8 cellular contexts compared by ENCODE assay signal in the genomic region with DNA sequence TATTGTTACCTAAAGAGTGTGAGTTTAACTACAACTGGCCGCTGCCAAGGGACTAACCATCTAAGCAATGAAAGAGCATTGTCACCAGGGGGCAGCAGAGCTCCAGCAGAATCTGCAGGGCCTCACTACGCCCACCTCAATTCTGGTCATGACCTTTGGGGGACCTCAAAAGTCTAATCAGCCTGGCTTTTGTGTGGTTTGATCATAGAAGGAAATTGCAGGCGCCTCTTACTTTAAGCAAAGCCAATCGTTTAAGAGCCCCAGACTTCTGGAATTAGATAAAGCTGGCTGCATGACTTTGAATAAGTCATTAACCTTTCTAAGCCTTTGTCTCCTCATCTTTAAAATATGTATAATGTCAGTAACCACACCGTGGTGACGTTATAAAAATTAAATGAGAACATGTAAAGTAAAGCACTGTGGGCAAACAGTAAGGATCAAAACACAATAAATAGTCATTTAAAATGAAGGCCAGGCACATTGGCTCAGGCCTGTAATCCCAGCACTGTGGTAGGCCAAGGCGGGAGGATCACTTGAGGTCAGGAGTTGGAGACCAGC. TPM values are rescaled to one million over a fixed set of nuclear protein-coding genes. Genes with fewer than 3 reads are reported as not detected.
DNase-seq lines count a peak whose midpoint lies in the region; ATAC-seq, FAIRE-seq and TF ChIP-seq lines count a peak whose summit lies in the region.

No MANE protein-coding gene starts in this region.

- H3K9me3 ChIP-seq in OCI-LY3 (ENCODE audit: insufficient read depth, low read length), result no peaks in the 10 kb centered on the region
- H3K9me3 ChIP-seq in GM12878 (replicated peaks; ENCODE audit: control insufficient read depth, insufficient read depth, low read length), result no peaks in the 10 kb centered on the region
- H3K9me3 ChIP-seq in lower lobe of right lung, result no peaks in the 10 kb centered on the region

- RAD21 ChIA-PET in GM12878 (lab: Charles Lee; ENCODE audit: unreplicated experiment), result interaction anchor here (1.0 to 2.5 kb wide), 3 partner anchors 645 to 1293 kb away, joined by 3 to 11 read pairs (median 3); no protein-coding TSS in a partner anchor

- no peaks in the 10 kb centered on the region for H3K36me3 Mint-ChIP-seq in type B pancreatic cell

- peaks cover 8% of the 10 kb centered on the region for H3K4me1 Mint-ChIP-seq in type B pancreatic cell (ENCODE audit: unreplicated experiment)

- H3K27me3 Mint-ChIP-seq in type B pancreatic cell, result peaks cover 1% of the 10 kb centered on the region

- TF ChIP-seq POLR2A in H54 (IDR thresholded peaks at IDR 0.05; ENCODE audit: low read depth, low read length), result no peak
- TF ChIP-seq POLR2A in GM12878 (IDR thresholded peaks at IDR 0.05; ENCODE audit: low read depth, low read length), result no peak

- intact Hi-C loops in GM12878 (cut with micrococcal nuclease; ENCODE audit: unreplicated experiment), result loop anchor here (1.0 kb wide), 1 partner anchor 1292 kb away; no protein-coding TSS in a partner anchor
- intact Hi-C loops in lower lobe of right lung (cut with DNase I), result no loop called here

- ATAC-seq in GM12878, result peak; percentile 82
- peak in 1 of 2 donors; percentile 59 for ATAC-seq in lower lobe of right lung
- ATAC-seq in HG02884 (IDR thresholded peaks at IDR 0.05; ENCODE audit: unreplicated experiment), result no peak
- no peak for ATAC-seq in GM18502 (IDR thresholded peaks at IDR 0.05; ENCODE audit: poor library complexity, unreplicated experiment)

- H2AFZ ChIP-seq in OCI-LY3 (ENCODE audit: low read depth, low read length) (no peak overlapping the region), GM12878 (ENCODE audit: control insufficient read depth, low read depth, low read length) (no peak overlapping the region)

- FAIRE-seq in H54 (lab: Jason Lieb, UNC) (no peak), GM12878 (lab: Jason Lieb, UNC) (peak; percentile 77)

- H3K4me3 Mint-ChIP-seq in type B pancreatic cell, result no peak overlapping the region

- 0 out of 2 replicates have a peak, but pooled peaks cover 1% of the 10 kb centered on the region for H3K27me3 ChIP-seq in OCI-LY3 (ENCODE audit: low read depth, low read length)
- no peaks in the 10 kb centered on the region for H3K27me3 ChIP-seq in GM12878 (replicated peaks in 1 of 2; ENCODE audit: control insufficient read depth in 2 of 2, insufficient read depth in 2 of 2, low read length in 1 of 2)
- no peaks in the 10 kb centered on the region for H3K27me3 ChIP-seq in lower lobe of right lung (ENCODE audit: low read depth)

- no TSS peak for BruUV-seq in GM12878 (replicated peaks; lab: Mats Ljungman, UMichigan)

- no peak overlapping the region for H3K9ac ChIP-seq in OCI-LY3 (ENCODE audit: low read length)
- no peak overlapping the region for H3K9ac ChIP-seq in GM12878 (ENCODE audit: control insufficient read depth, insufficient read depth, low read length)

- peaks cover 3% of the 10 kb centered on the region for H3K9me3 Mint-ChIP-seq in type B pancreatic cell

- H3K4me3 ChIP-seq in OCI-LY3 (ENCODE audit: low read length) (no peak overlapping the region), GM12878 (no peak overlapping the region), lower lobe of right lung (no peak overlapping the region)

- POLR2A ChIA-PET in GM12878 (lab: Charles Lee), result no interaction called here

- H3K79me2 ChIP-seq in OCI-LY3 (ENCODE audit: low read length) (no peaks in the 10 kb centered on the region), GM12878 (ENCODE audit: control insufficient read depth, insufficient read depth, low read length) (no peaks in the 10 kb centered on the region)

- SMC1A ChIA-PET in GM12878 (lab: Charles Lee; ENCODE audit: uncharacterized antibody, unreplicated experiment), result interaction anchor here (0.9 to 3.2 kb wide), 4 partner anchors 645 to 1293 kb away, joined by 3 to 18 read pairs (median 5); no protein-coding TSS in a partner anchor

- no peak overlapping the region for H3K27ac ChIP-seq in OCI-LY3 (ENCODE audit: low read length)
- no peak overlapping the region for H3K27ac ChIP-seq in GM12878 (ENCODE audit: control insufficient read depth, insufficient read depth)
- H3K27ac ChIP-seq in lower lobe of right lung, result no peak overlapping the region

- no peak overlapping the region for H3K27ac Mint-ChIP-seq in type B pancreatic cell

- H3K36me3 ChIP-seq in OCI-LY3 (replicated peaks; ENCODE audit: low read depth, low read length) (no peaks in the 10 kb centered on the region), GM12878 (ENCODE audit: control insufficient read depth in 2 of 2, insufficient read depth in 2 of 2, low read length in 1 of 2) (no peaks in the 10 kb centered on the region), lower lobe of right lung (no peaks in the 10 kb centered on the region)

- peak; percentile 84 for TF ChIP-seq CTCF in OCI-LY3 (IDR thresholded peaks at IDR 0.05; ENCODE audit: low read depth, low read length)
- TF ChIP-seq CTCF in GM12878 (IDR thresholded peaks at IDR 0.05 in 2 of 3, conservative IDR thresholded peaks at IDR 0.05 in 1 of 3; ENCODE audit: control insufficient read depth in 2 of 3, extremely low read depth in 1 of 3, insufficient read depth in 1 of 3, low read depth in 3 of 3, low read length in 3 of 3), result peak; percentile 66 to 74 (median 74)
- TF ChIP-seq CTCF in lower lobe of right lung (IDR thresholded peaks at IDR 0.05), result peak; percentile 65
- peak; percentile 92 for TF ChIP-seq CTCF in type B pancreatic cell (conservative IDR thresholded peaks at IDR 0.05)

- H4K20me1 ChIP-seq in OCI-LY3 (ENCODE audit: insufficient read depth, low read length), result no peaks in the 10 kb centered on the region
- H4K20me1 ChIP-seq in GM12878 (ENCODE audit: control insufficient read depth, insufficient read depth), result no peaks in the 10 kb centered on the region

- H3K4me1 ChIP-seq in OCI-LY3 (ENCODE audit: low read length), result no peaks in the 10 kb centered on the region
- H3K4me1 ChIP-seq in GM12878 (ENCODE audit: control insufficient read depth, insufficient read depth, low read length), result no peaks in the 10 kb centered on the region
- H3K4me1 ChIP-seq in lower lobe of right lung, result no peaks in the 10 kb centered on the region

- whole genome bisulfite sequencing in GM12878 (ENCODE audit: insufficient coverage, insufficient replicate concordance, low lambda C conversion rate, missing lambda C conversion rate), result 35% methylated on average over 7 of the region's 7 CpGs

- no peak overlapping the region for H3K4me2 ChIP-seq in OCI-LY3 (ENCODE audit: low read length)
- H3K4me2 ChIP-seq in GM12878 (ENCODE audit: control insufficient read depth, insufficient read depth), result no peak overlapping the region

- peak; percentile 67 for TF ChIP-seq RAD21 in GM12878 (IDR thresholded peaks at IDR 0.05; ENCODE audit: insufficient read depth, low read depth, low read length)

- in situ Hi-C loops in GM12878 (cut with MboI), result loop anchor here (10.0 kb wide), 1 partner anchor 1289 kb away; no protein-coding TSS in a partner anchor

- CTCF ChIA-PET in GM12878 (lab: Yijun Ruan, JAX), result interaction anchor here (0.6 to 3.0 kb wide), 11 partner anchors 8 to 1292 kb away, joined by 3 to 22 read pairs (median 3); no protein-coding TSS in a partner anchor

- TF ChIP-seq EP300 in GM12878 (IDR thresholded peaks at IDR 0.05; ENCODE audit: borderline replicate concordance in 1 of 2, control insufficient read depth in 1 of 2, low read depth in 2 of 2, low read length in 2 of 2), result no peak

- peak; percentile 58 for DNase-seq in DMS 273 (lab: John Stamatoyannopoulos, UW; ENCODE audit: unreplicated experiment)
- peak; percentile 33 for DNase-seq in H54 (ENCODE audit: insufficient read length, low spot score)
- DNase-seq in GM12878 (ENCODE audit: low read depth, low spot score), result no peak
- no peak for DNase-seq in lower lobe of right lung
- DNase-seq in type B pancreatic cell (ENCODE audit: extremely low spot score, unreplicated experiment), result peak; percentile 76

TF ChIP-seq in GM12878, 131 proteins besides CTCF, POLR2A, EP300 and RAD21 (continues in another document):
- no peak for TF ChIP-seq RFX5 (IDR thresholded peaks at IDR 0.05; ENCODE audit: low read depth, low read length)
- no peak for TF ChIP-seq NR2C2 (IDR thresholded peaks at IDR 0.05; ENCODE audit: borderline replicate concordance, control insufficient read depth, insufficient read length, low read depth)
- no peak for TF ChIP-seq KDM1A (IDR thresholded peaks at IDR 0.05; ENCODE audit: borderline replicate concordance)

RNA-seq across cellular contexts. Expression of gene TBX3, which starts 58.6 kb away (rescaled TPM):
- not detected in 2 replicates for total RNA-seq in GM12878 (2013; cell fraction: nucleolus; rRNA removed)
- total RNA-seq in GM12878 (2014; rRNA removed) (not detected in 2 replicates), GM12878 (2014; rRNA removed; fragmentation: Illumina TruSeq; extraction: Trizol) (not detected in 2 replicates), GM12878 (2021) (0.11 and 0.28 TPM in 2 replicates), lower lobe of right lung (50.9 TPM), type B pancreatic cell (ENCODE audit: low replicate concordance) (102 and 130 TPM in 2 replicates)
- not detected for polyA plus RNA-seq in GM12878 (2011; ENCODE audit: low read depth)
- polyA plus RNA-seq in GM12878 (2011; rRNA removed) (0.01 and 0.08 TPM in 2 replicates), GM12878 (2014; fragmentation: Illumina TruSeq; extraction: Trizol) (not detected in 2 replicates), GM12878 (2014; fragmentation: Nextera tagmentation; extraction: Ambion mirVana) (not detected), GM12878 (2014; rRNA removed) (not detected in 2 replicates), GM12878 (2016; fragmentation: Nextera tagmentation; extraction: Ambion mirVana) (under 1 TPM in 1 of 2 experiments, not detected in 1; 0.04 TPM)
- 0.07 TPM in 1 of 2 replicates, not detected in the other for polyA plus RNA-seq in GM12878 (2011; cell fraction: cytosol; rRNA removed)
- polyA plus RNA-seq in GM12878 (2011; cell fraction: nucleus; rRNA removed), result 0.06 and 0.18 TPM in 2 replicates
- polyA plus RNA-seq in GM12878 (2012), result not detected in 2 replicates
- not detected in 2 replicates for polyA minus RNA-seq in GM12878 (2011; rRNA and poly(A)+ RNA removed)
- polyA minus RNA-seq in GM12878 (2011; cell fraction: cytosol; rRNA and poly(A)+ RNA removed), result 0.27 and 0.42 TPM in 2 replicates
- 0.12 and 0.86 TPM in 2 replicates for polyA minus RNA-seq in GM12878 (2011; cell fraction: nucleus; rRNA and poly(A)+ RNA removed)

Comparison
In these comparisons a context has a peak if more than half of its experiments do, and no peak if none do; other contexts are left out.
1. DNase-seq: peak in DMS 273 (single experiment), H54 (single experiment) and type B pancreatic cell (single experiment); none in GM12878 (single experiment) and lower lobe of right lung (single experiment).
2. RNA of gene TBX3, which starts 58.6 kb away (total RNA-seq): 102 to 130 TPM in type B pancreatic cell and 50.9 TPM in lower lobe of right lung (single experiment); 0.11 to 0.28 TPM in GM12878; every median in the first group is over 10 times any median in the second.
3. Peak in every context shown above with its lines, with median percentiles within 50 percentile points of each other: CTCF ChIP-seq.